ENCODE assay signal across 8 cellular contexts in genomic region chr15:74842581-74843444, GRCh38. TPM values are rescaled to one million over a fixed set of nuclear protein-coding genes. Genes with fewer than 3 reads are reported as not detected.
DNase-seq lines count a peak whose midpoint lies in the region; ATAC-seq, FAIRE-seq and TF ChIP-seq lines count a peak whose summit lies in the region.

ULK3 (minus strand) TSS chr15:74843156; CDS start chr15:74843105, 51 bp downstream.

- no peaks in the 10 kb centered on the region for H3K27me3 ChIP-seq in pancreas
- no peaks in the 10 kb centered on the region for H3K27me3 ChIP-seq in thyroid gland

- no peaks in the 10 kb centered on the region for H3K9me3 ChIP-seq in pancreas
- H3K9me3 ChIP-seq in thyroid gland, result no peaks in the 10 kb centered on the region

- ATAC-seq in HG02763 (IDR thresholded peaks at IDR 0.05; ENCODE audit: unreplicated experiment) (peak; percentile 80), Right ventricle myocardium inferior (peak; percentile 94), pancreas (peak; percentile 93 to 95 (median 94))

- H3K27ac ChIP-seq in pancreas (peak within 1 kb of the TSS; percentile 76 to 82 (median 78)), thyroid gland (peak within 1 kb of the TSS; percentile 84 to 94 (median 88))

- H3K4me3 ChIP-seq in pancreas (peak within 1 kb of the TSS; percentile 88 to 98 (median 96)), thyroid gland (replicated peaks in 1 of 3) (peak within 1 kb of the TSS; percentile 60 to 91 (median 61))

- H3K4me1 ChIP-seq in pancreas (peaks cover 4 to 6% (median 5%) of the 10 kb centered on the region in 3 donors), thyroid gland (peaks cover 23 to 30% of the 10 kb centered on the region in 2 donors)

- 0 to 1% methylated on average over 55 to 84 of the region's 84 CpGs for whole genome bisulfite sequencing in pancreas, 2 donors
- WGBS in thyroid gland, 2 donors, result 0% methylated on average over 9 to 12 of the region's 84 CpGs

- peaks cover 0 to 6% (median 0%) of the 10 kb centered on the region in 3 donors for H3K36me3 ChIP-seq in pancreas
- H3K36me3 ChIP-seq in thyroid gland, result peaks cover 4 to 16% of the 10 kb centered on the region in 2 donors

- DNase-seq in NCI-H1417 (lab: John Stamatoyannopoulos, UW), result peak; percentile 91 to 96 (median 95)
- DNase-seq in SW 1271 (lab: John Stamatoyannopoulos, UW), result peak; percentile 42 to 75
- peak; percentile 86 for DNase-seq in activated naive CD8-positive, alpha-beta T cell treated with anti-CD3 and anti-CD28 coated beads, Interleukin-2, amount 50 U/mL, for 16 hours (ENCODE audit: low read depth, low spot score)
- DNase-seq in Right ventricle myocardium inferior (ENCODE audit: missing footprints), result peak; percentile 96
- DNase-seq in pancreas, result peak; percentile 86 to 96 (median 91)
- DNase-seq in thyroid gland, result peak; percentile 95

- peak; percentile 51 to 77 for TF ChIP-seq POLR2A in thyroid gland (IDR thresholded peaks at IDR 0.05)

- peak; percentile 50 for TF ChIP-seq CTCF in GM12872 (IDR thresholded peaks at IDR 0.05; ENCODE audit: insufficient read depth, low read depth, low read length)
- TF ChIP-seq CTCF in pancreas (IDR thresholded peaks at IDR 0.05), result peak; percentile 79 to 89 (median 84)
- peak in 5 of 6 experiments; percentile 28 to 94 (median 91) for TF ChIP-seq CTCF in thyroid gland (IDR thresholded peaks at IDR 0.05)

- intact Hi-C loops in Right ventricle myocardium inferior (cut with DNase I) (loop anchor here (2.0 kb wide), 1 partner anchor 64 kb away; the partner anchor contains the start of gene FAM219B), pancreas (cut with DNase I) (no loop called here), thyroid gland (cut with DNase I) (loop anchor here (5.0 kb wide), 1 partner anchor 49 kb away; the partner anchor contains the start of gene MPI)

- no peak for FAIRE-seq in pancreas (lab: Jason Lieb, UNC)

RNA-seq across cellular contexts. Expression of gene ULK3, which starts in this region (rescaled TPM):
- total RNA-seq in Right ventricle myocardium inferior (42.3 TPM), pancreas (10 to 100 TPM; 15.0 to 30.8 (median 19.6) TPM), thyroid gland (10 to 100 TPM; 40.9 to 91.1 (median 74.7) TPM)
- polyA plus RNA-seq in pancreas, result 10 to 100 TPM; 60.4 to 83.5 TPM

Comparison
In these comparisons a context has a peak if more than half of its experiments do, and no peak if none do; other contexts are left out.
1. Peak in every context shown above with its lines: DNase-seq, ATAC-seq, H3K4me3 ChIP-seq and H3K27ac ChIP-seq.
2. intact Hi-C loops: an anchor here in Right ventricle myocardium inferior (2.0 kb wide) and thyroid gland (5.0 kb wide); none called in pancreas.